In the genomic region with DNA sequence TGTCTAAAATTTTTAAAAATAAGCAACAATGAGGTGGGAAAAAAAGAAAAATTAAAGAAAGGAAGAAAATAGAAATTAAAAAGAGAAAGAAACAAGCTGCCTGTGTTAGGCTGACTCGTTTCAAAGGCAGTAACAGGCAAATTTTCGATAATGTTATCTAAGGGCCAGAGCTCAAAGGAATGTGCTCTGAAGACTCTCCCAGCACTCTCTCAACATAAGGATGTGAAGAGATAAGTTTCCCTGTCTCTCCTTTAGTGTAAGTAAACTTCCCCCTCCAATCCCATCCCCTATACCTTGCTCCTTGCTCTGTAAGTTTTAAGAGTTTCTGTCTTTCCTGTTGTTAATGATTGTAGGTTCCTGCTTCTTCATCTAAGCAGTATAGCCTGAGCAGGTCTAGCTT, we compare ENCODE assay signal across 20 cellular contexts.
DNase-seq lines count a peak whose midpoint lies in the region; ATAC-seq and TF ChIP-seq lines count a peak whose summit lies in the region.
"Had no signal": no experiment of that assay in that cellular context is flagged by ENCODE, and none has a peak within 500 bp of the region (broad histone marks: within the 10 kb centered on the region; RNA-seq: fewer than 3 reads in every experiment).

No MANE protein-coding gene starts in this region.

- H3K27ac ChIP-seq in C4-2B = peak overlapping the region; percentile 43; the same call in 1 of the 2 replicates
- H3K27ac ChIP-seq in right cardiac atrium (ENCODE audit: low read length) = no peak overlapping the region
- H3K27ac ChIP-seq in transverse colon = no peak overlapping the region
- H3K27ac ChIP-seq: BLaER1 treated with 17β-estradiol and CSF1 and Interleukin-3, amounts not matched to agents 10 nM and 100 nM had no signal

- H3K27me3 Mint-ChIP-seq in endothelial cell (ENCODE audit: unreplicated experiment) (no peaks in the 10 kb centered on the region), mesothelial cell of epicardium (ENCODE audit: low read depth) (no peaks in the 10 kb centered on the region)
- H3K27me3 Mint-ChIP-seq: CD8-positive, alpha-beta memory T cell had no signal

- H3K36me3 ChIP-seq in transverse colon = no peaks in the 10 kb centered on the region
- H3K36me3 ChIP-seq: BLaER1 treated with 17β-estradiol and CSF1 and Interleukin-3, amounts not matched to agents 10 nM and 100 nM had no signal

- 8% methylated on average over 2 of the region's 2 CpGs for WGBS in right cardiac atrium
- WGBS in transverse colon (ENCODE audit: low coverage in 1 of 2), 2 donors = 33 to 59% methylated on average over 2 of the region's 2 CpGs

- H3K4me1 ChIP-seq in right cardiac atrium (ENCODE audit: control insufficient read depth, insufficient read depth, low read length) (no peaks in the 10 kb centered on the region), transverse colon (no peaks in the 10 kb centered on the region)

- peak overlapping the region; percentile 77 for H3K27ac Mint-ChIP-seq in endothelial cell (ENCODE audit: unreplicated experiment)
- peak overlapping the region; percentile 2 for H3K27ac Mint-ChIP-seq in mesothelial cell of epicardium
- H3K27ac Mint-ChIP-seq: CD8-positive, alpha-beta memory T cell had no signal

- in situ Hi-C loops in transverse colon (cut with MboI; ENCODE audit: low pct_ligation_motif_present in 1 of 4, low pct_unique_long_range_greater_than_20kb in 1 of 4, low sequenced_read_pairs in 3 of 4) = no loop called here

- peak; percentile 75 for DNase-seq in OCI-M1 (lab: John Stamatoyannopoulos, UW)
- no peak for DNase-seq in endothelial cell (ENCODE audit: low spot score)
- no peak for DNase-seq in mesothelial cell of epicardium (ENCODE audit: low spot score in 2 of 2, unreplicated experiment in 2 of 2)
- DNase-seq in right cardiac atrium = no peak
- DNase-seq in transverse colon = no peak
- DNase-seq: CD8-positive, alpha-beta memory T cell; HCEC 1CT; KG1; NCI-H1417; NCI-H187 treated with DMSO at 0.1 percent for 48 hours; NCI-H226; NCI-H524 treated with DMSO at 0.1 percent for 48 hours; PC-3; RPMI8226; SIG-M5 had no signal

- intact Hi-C loops in right cardiac atrium (cut with DNase I) (no loop called here), transverse colon (cut with DNase I; ENCODE audit: low total_unique reads) (no loop called here)

- H3K4me3 Mint-ChIP-seq in endothelial cell (ENCODE audit: unreplicated experiment) (no peak overlapping the region), mesothelial cell of epicardium (no peak overlapping the region)
- H3K4me3 Mint-ChIP-seq: CD8-positive, alpha-beta memory T cell had no signal

- no peak overlapping the region for H3K4me3 ChIP-seq in right cardiac atrium (ENCODE audit: low read length)
- no peak overlapping the region for H3K4me3 ChIP-seq in transverse colon
- H3K4me3 ChIP-seq: BLaER1 treated with 17β-estradiol and CSF1 and Interleukin-3, amounts not matched to agents 10 nM and 100 nM had no signal

- no peak for TF ChIP-seq CTCF in C4-2B (conservative IDR thresholded peaks at IDR 0.05)
- no peak for TF ChIP-seq CTCF in endothelial cell (IDR thresholded peaks at IDR 0.05; ENCODE audit: unreplicated experiment)
- no peak for TF ChIP-seq CTCF in mesothelial cell of epicardium (IDR thresholded peaks at IDR 0.05; ENCODE audit: unreplicated experiment)
- TF ChIP-seq CTCF in transverse colon (IDR thresholded peaks at IDR 0.05) = no peak

- TF ChIP-seq EP300 in transverse colon (IDR thresholded peaks at IDR 0.05; ENCODE audit: low read depth) = no peak

- H3K36me3 Mint-ChIP-seq in endothelial cell (ENCODE audit: low read depth, unreplicated experiment) (no peaks in the 10 kb centered on the region), mesothelial cell of epicardium (no peaks in the 10 kb centered on the region)
- H3K36me3 Mint-ChIP-seq: CD8-positive, alpha-beta memory T cell had no signal

- TF ChIP-seq POLR2A in transverse colon (IDR thresholded peaks at IDR 0.05) = no peak

- H3K9me3 ChIP-seq in right cardiac atrium (ENCODE audit: control insufficient read depth, low read length) (no peaks in the 10 kb centered on the region), transverse colon (no peaks in the 10 kb centered on the region)

- H3K27me3 ChIP-seq in right cardiac atrium (ENCODE audit: control insufficient read depth, insufficient read depth) = no peaks in the 10 kb centered on the region
- H3K27me3 ChIP-seq in transverse colon = no peaks in the 10 kb centered on the region

- no peaks in the 10 kb centered on the region for H3K9me3 Mint-ChIP-seq in endothelial cell (ENCODE audit: unreplicated experiment)
- H3K9me3 Mint-ChIP-seq in mesothelial cell of epicardium = peaks cover 8% of the 10 kb centered on the region
- H3K9me3 Mint-ChIP-seq: CD8-positive, alpha-beta memory T cell had no signal

- H3K4me1 Mint-ChIP-seq in endothelial cell (ENCODE audit: unreplicated experiment) = peaks cover 3% of the 10 kb centered on the region
- H3K4me1 Mint-ChIP-seq in mesothelial cell of epicardium = no peaks in the 10 kb centered on the region
- H3K4me1 Mint-ChIP-seq: CD8-positive, alpha-beta memory T cell had no signal

- ATAC-seq in right cardiac atrium (no peak), GM21390 (IDR thresholded peaks at IDR 0.05; ENCODE audit: unreplicated experiment) (no peak), HG03280 (IDR thresholded peaks at IDR 0.05; ENCODE audit: unreplicated experiment) (no peak)
- ATAC-seq: PC-3, SK-N-SH treated with all-trans-retinoic acid at 6 μM for 48 hours had no signal
